In the genomic region with DNA sequence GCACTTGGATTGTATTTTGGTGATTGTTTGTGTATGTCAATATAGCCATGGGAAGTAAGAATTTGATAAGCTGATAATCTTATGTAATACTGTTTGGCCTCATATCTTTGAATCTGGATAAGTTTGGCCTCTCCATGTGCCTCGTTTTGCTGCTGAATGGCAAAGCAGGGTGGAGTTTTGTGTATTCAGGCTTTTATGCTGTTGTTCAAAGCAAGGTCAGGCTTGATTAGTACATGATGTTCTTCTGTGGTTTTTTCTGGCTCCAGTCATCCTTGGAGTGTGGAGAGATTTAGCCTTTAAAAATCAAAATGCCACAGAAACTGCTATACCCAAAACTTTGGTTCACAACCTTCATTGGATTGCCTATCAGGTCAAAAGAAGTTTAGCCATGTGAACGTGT, we compare ENCODE assay signal across 13 cellular contexts.
DNase-seq lines count a peak whose midpoint lies in the region; ATAC-seq and TF ChIP-seq lines count a peak whose summit lies in the region.
"Had no signal": no experiment of that assay in that cellular context is flagged by ENCODE, and none has a peak within 500 bp of the region (broad histone marks: within the 10 kb centered on the region; RNA-seq: fewer than 3 reads in every experiment).

No MANE protein-coding gene starts in this region.

- peak overlapping the region; percentile 31 for H2AFZ ChIP-seq in neuron (ENCODE audit: low read depth, low read length)

- H3K4me1 ChIP-seq in breast epithelium (no peaks in the 10 kb centered on the region), neuron (ENCODE audit: insufficient read depth, low read length) (no peaks in the 10 kb centered on the region)

- no peaks in the 10 kb centered on the region for H3K27me3 Mint-ChIP-seq in MCF 10A (ENCODE audit: insufficient read depth, unreplicated experiment)
- H3K27me3 Mint-ChIP-seq: activated CD4-positive, alpha-beta memory T cell treated with anti-CD3 and anti-CD28 coated beads for 36 hours had no signal

- H3K4me1 Mint-ChIP-seq in MCF 10A (ENCODE audit: insufficient read depth, unreplicated experiment), result peaks cover 12% of the 10 kb centered on the region

- no peak overlapping the region for H3K4me3 Mint-ChIP-seq in MCF 10A (ENCODE audit: unreplicated experiment)
- H3K4me3 Mint-ChIP-seq: activated CD4-positive, alpha-beta memory T cell treated with anti-CD3 and anti-CD28 coated beads for 36 hours had no signal

- H3K9me3 ChIP-seq in breast epithelium, result peaks cover 0 to 13% of the 10 kb centered on the region in 2 donors
- peaks cover 4% of the 10 kb centered on the region for H3K9me3 ChIP-seq in neuron (ENCODE audit: low read length)

- no peak overlapping the region for H3K27ac ChIP-seq in breast epithelium

- H3K9me3 Mint-ChIP-seq in MCF 10A (ENCODE audit: unreplicated experiment), result peaks cover 3% of the 10 kb centered on the region

- no TSS peak for BruUV-seq in MCF 10A (replicated peaks; lab: Mats Ljungman, UMichigan)

- CTCF ChIA-PET in MCF 10A (lab: Yijun Ruan, JAX) (no interaction called here), GM10248 (lab: Yijun Ruan, JAX) (interaction anchor here (0.8 kb wide), 1 partner anchor 10 kb away, joined by 3 read pairs; no protein-coding TSS in a partner anchor)

- H3K4me3 ChIP-seq in breast epithelium (no peak overlapping the region), fibroblast of mammary gland (ENCODE audit: control insufficient read depth, low read depth, low read length) (no peak overlapping the region), neuron (ENCODE audit: low read length) (no peak overlapping the region)

- H3K27me3 ChIP-seq in breast epithelium (no peaks in the 10 kb centered on the region), neuron (ENCODE audit: insufficient read depth, low read length) (no peaks in the 10 kb centered on the region)

- no peak for DNase-seq in MCF 10A (ENCODE audit: unreplicated experiment)
- DNase-seq in breast epithelium (ENCODE audit: low spot score in 2 of 2), result no peak
- peak; percentile 89 for DNase-seq in fibroblast of mammary gland (ENCODE audit: low read depth)
- DNase-seq in EL, result no peak
- DNase-seq in HCEC 1CT, result no peak
- no peak for DNase-seq in GM10248 (ENCODE audit: extremely low spot score)
- DNase-seq: activated CD4-positive, alpha-beta memory T cell treated with anti-CD3 and anti-CD28 coated beads for 36 hours; caudate nucleus; NCI-H2171; retina; stimulated activated CD4-positive, alpha-beta T cell treated with anti-CD3 and anti-CD28 coated beads, Interleukin-4, amount 100 ng/mL, for 1 hour had no signal

- POLR2A ChIA-PET in MCF 10A (lab: Yijun Ruan, JAX) (interaction anchor here (1.0 kb wide), 1 partner anchor 17 kb away, joined by 3 read pairs; no protein-coding TSS in a partner anchor), GM10248 (lab: Yijun Ruan, JAX) (no interaction called here)

- peak overlapping the region; percentile 84 for H3K27ac Mint-ChIP-seq in MCF 10A (ENCODE audit: low read depth, unreplicated experiment)
- H3K27ac Mint-ChIP-seq: activated CD4-positive, alpha-beta memory T cell treated with anti-CD3 and anti-CD28 coated beads for 36 hours had no signal

- TF ChIP-seq POLR2A in breast epithelium (IDR thresholded peaks at IDR 0.05), result no peak

- intact Hi-C loops in MCF 10A (cut with micrococcal nuclease), result no loop called here
- intact Hi-C loops in breast epithelium (cut with DNase I; ENCODE audit: low total_unique reads), result no loop called here

- ATAC-seq in GM21367 (IDR thresholded peaks at IDR 0.05; ENCODE audit: unreplicated experiment), result no peak

- TF ChIP-seq CTCF in MCF 10A (IDR thresholded peaks at IDR 0.05; ENCODE audit: unreplicated experiment), result no peak
- TF ChIP-seq CTCF in breast epithelium (IDR thresholded peaks at IDR 0.05), result no peak
- no peak for TF ChIP-seq CTCF in fibroblast of mammary gland (conservative IDR thresholded peaks at IDR 0.05; ENCODE audit: control insufficient read depth, insufficient read depth, low read depth, low read length)
- TF ChIP-seq CTCF in GM10248 (IDR thresholded peaks at IDR 0.05; ENCODE audit: control extremely low read depth, extremely low read depth, low read depth, missing control alignments), result no peak

- no peaks in the 10 kb centered on the region for H3K36me3 ChIP-seq in breast epithelium
- H3K36me3 ChIP-seq in neuron (ENCODE audit: insufficient read depth, low read length), result no peaks in the 10 kb centered on the region

- H3K36me3 Mint-ChIP-seq in MCF 10A (ENCODE audit: insufficient read depth, unreplicated experiment), result peaks cover 9% of the 10 kb centered on the region
